23 cellular contexts compared by ENCODE assay signal in the genomic region with DNA sequence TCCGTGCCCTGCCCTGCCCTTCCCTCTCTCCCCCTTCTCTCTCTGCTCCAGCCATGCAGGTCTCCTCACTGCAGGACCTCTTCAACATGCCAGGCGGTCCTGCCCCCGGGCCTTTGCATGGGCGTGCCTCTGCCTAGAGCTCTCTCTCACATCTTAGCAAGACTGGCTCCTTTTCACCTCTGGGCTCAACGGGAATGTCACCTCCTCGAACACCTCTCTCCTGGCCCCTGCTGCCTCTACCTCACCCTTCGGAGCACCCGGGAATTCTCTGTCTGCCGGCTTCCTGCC. TPM values are rescaled to one million over a fixed set of nuclear protein-coding genes. Genes with fewer than 3 reads are reported as not detected.
DNase-seq lines count a peak whose midpoint lies in the region; ATAC-seq and TF ChIP-seq lines count a peak whose summit lies in the region.
"Had no signal": no experiment of that assay in that cellular context is flagged by ENCODE, and none has a peak within 500 bp of the region (broad histone marks: within the 10 kb centered on the region; RNA-seq: fewer than 3 reads in every experiment).

No MANE protein-coding gene starts in this region.

- intact Hi-C loops in dendritic cell treated with granulocyte-macrophage colony-stimulating factor and Interleukin-4, amounts not matched to agents 40 ng/mL and 50 ng/mL, for 4 days (cut with micrococcal nuclease), result no loop called here

- no peaks in the 10 kb centered on the region for H3K36me3 Mint-ChIP-seq in activated naive CD4-positive, alpha-beta T cell treated with anti-CD3 and anti-CD28 coated beads, Interleukin-2, amount 50 U/mL, for 24 hours
- H3K36me3 Mint-ChIP-seq in activated naive CD4-positive, alpha-beta T cell treated with anti-CD3 and anti-CD28 coated beads, Interleukin-2, amount 50 U/mL, for 72 hours, result peaks cover 4 to 11% of the 10 kb centered on the region in 2 donors
- H3K36me3 Mint-ChIP-seq in IgD-negative memory B cell, result peaks cover 2% of the 10 kb centered on the region
- H3K36me3 Mint-ChIP-seq in dendritic cell treated with granulocyte-macrophage colony-stimulating factor and Interleukin-4, amounts not matched to agents 40 ng/mL and 50 ng/mL, for 4 days (ENCODE audit: low read depth), result peaks cover 97% of the 10 kb centered on the region
- H3K36me3 Mint-ChIP-seq in stimulated activated naive B cell treated with anti-CD40 and anti-IgM and Interleukin-4, amounts not matched to agents 10 μg/mL and 1 μg/mL and 100 μg/mL, for 72 hours, result peaks cover 42 to 57% of the 10 kb centered on the region in 2 donors
- peaks cover 3% of the 10 kb centered on the region; the same call in 1 of the 2 replicates for H3K36me3 Mint-ChIP-seq in HFFc6 (ENCODE audit: low read depth)
- H3K36me3 Mint-ChIP-seq: immature natural killer cell had no signal

- peak overlapping the region; percentile 51 for H3K27ac Mint-ChIP-seq in activated naive CD4-positive, alpha-beta T cell treated with anti-CD3 and anti-CD28 coated beads, Interleukin-2, amount 50 U/mL, for 24 hours
- H3K27ac Mint-ChIP-seq in activated naive CD4-positive, alpha-beta T cell treated with anti-CD3 and anti-CD28 coated beads, Interleukin-2, amount 50 U/mL, for 72 hours, result peak overlapping the region in 1 of 2 donors; percentile 84
- H3K27ac Mint-ChIP-seq in IgD-negative memory B cell, result peak overlapping the region in 2 of 3 donors; percentile 88 to 91
- peak overlapping the region; percentile 89 for H3K27ac Mint-ChIP-seq in dendritic cell treated with granulocyte-macrophage colony-stimulating factor and Interleukin-4, amounts not matched to agents 40 ng/mL and 50 ng/mL, for 4 days
- H3K27ac Mint-ChIP-seq in stimulated activated naive B cell treated with anti-CD40 and anti-IgM and Interleukin-4, amounts not matched to agents 10 μg/mL and 1 μg/mL and 100 μg/mL, for 72 hours, result peak overlapping the region; percentile 92
- no peak overlapping the region for H3K27ac Mint-ChIP-seq in HFFc6
- H3K27ac Mint-ChIP-seq: H9; immature natural killer cell; T-helper 2 cell treated with Interferon-gamma antibody and Interleukin-4, amounts not matched to agents 5 μg/mL and 100 μg/mL, for 36 hours had no signal

- no peaks in the 10 kb centered on the region for H3K27me3 Mint-ChIP-seq in activated naive CD4-positive, alpha-beta T cell treated with anti-CD3 and anti-CD28 coated beads, Interleukin-2, amount 50 U/mL, for 24 hours
- H3K27me3 Mint-ChIP-seq in IgD-negative memory B cell, result no peaks in the 10 kb centered on the region
- H3K27me3 Mint-ChIP-seq in dendritic cell treated with granulocyte-macrophage colony-stimulating factor and Interleukin-4, amounts not matched to agents 40 ng/mL and 50 ng/mL, for 4 days, result no peaks in the 10 kb centered on the region
- H3K27me3 Mint-ChIP-seq in stimulated activated naive B cell treated with anti-CD40 and anti-IgM and Interleukin-4, amounts not matched to agents 10 μg/mL and 1 μg/mL and 100 μg/mL, for 72 hours, result no peaks in the 10 kb centered on the region
- peaks cover 8% of the 10 kb centered on the region for H3K27me3 Mint-ChIP-seq in HFFc6 (ENCODE audit: insufficient read depth)

- TF ChIP-seq CTCF in HFFc6 (IDR thresholded peaks at IDR 0.05), result no peak

- H3K4me3 Mint-ChIP-seq in activated naive CD4-positive, alpha-beta T cell treated with anti-CD3 and anti-CD28 coated beads, Interleukin-2, amount 50 U/mL, for 24 hours, result no peak overlapping the region
- peak overlapping the region in 3 of 4 donors; percentile 54 to 72 (median 68) for H3K4me3 Mint-ChIP-seq in IgD-negative memory B cell
- H3K4me3 Mint-ChIP-seq in dendritic cell treated with granulocyte-macrophage colony-stimulating factor and Interleukin-4, amounts not matched to agents 40 ng/mL and 50 ng/mL, for 4 days, result peak overlapping the region; percentile 62
- H3K4me3 Mint-ChIP-seq in stimulated activated naive B cell treated with anti-CD40 and anti-IgM and Interleukin-4, amounts not matched to agents 10 μg/mL and 1 μg/mL and 100 μg/mL, for 72 hours, result peak overlapping the region; percentile 61 to 85
- no peak overlapping the region for H3K4me3 Mint-ChIP-seq in HFFc6
- H3K4me3 Mint-ChIP-seq: immature natural killer cell; T-helper 2 cell treated with Interferon-gamma antibody and Interleukin-4, amounts not matched to agents 5 μg/mL and 100 μg/mL, for 36 hours had no signal

- H3K4me1 Mint-ChIP-seq in activated naive CD4-positive, alpha-beta T cell treated with anti-CD3 and anti-CD28 coated beads, Interleukin-2, amount 50 U/mL, for 24 hours, result peaks cover 34% of the 10 kb centered on the region
- H3K4me1 Mint-ChIP-seq in IgD-negative memory B cell (peaks cover 23 to 35% (median 32%) of the 10 kb centered on the region in 3 donors), HFFc6 (ENCODE audit: low read depth) (peaks cover 17% of the 10 kb centered on the region)
- peaks cover 81% of the 10 kb centered on the region for H3K4me1 Mint-ChIP-seq in dendritic cell treated with granulocyte-macrophage colony-stimulating factor and Interleukin-4, amounts not matched to agents 40 ng/mL and 50 ng/mL, for 4 days (ENCODE audit: low read depth)
- peaks cover 43 to 79% of the 10 kb centered on the region in 2 donors for H3K4me1 Mint-ChIP-seq in stimulated activated naive B cell treated with anti-CD40 and anti-IgM and Interleukin-4, amounts not matched to agents 10 μg/mL and 1 μg/mL and 100 μg/mL, for 72 hours

- ATAC-seq in activated naive CD4-positive, alpha-beta T cell treated with anti-CD3 and anti-CD28 coated beads, Interleukin-2, amount 50 U/mL, for 72 hours, result no peak
- ATAC-seq in stimulated activated naive B cell treated with anti-CD40 and anti-IgM and Interleukin-4, amounts not matched to agents 10 μg/mL and 1 μg/mL and 100 μg/mL, for 72 hours (replicated peaks), result no peak
- no peak for ATAC-seq in HG02763 (IDR thresholded peaks at IDR 0.05; ENCODE audit: unreplicated experiment)

- no peaks in the 10 kb centered on the region for H3K9me3 Mint-ChIP-seq in activated naive CD4-positive, alpha-beta T cell treated with anti-CD3 and anti-CD28 coated beads, Interleukin-2, amount 50 U/mL, for 24 hours
- H3K9me3 Mint-ChIP-seq in activated naive CD4-positive, alpha-beta T cell treated with anti-CD3 and anti-CD28 coated beads, Interleukin-2, amount 50 U/mL, for 72 hours, result no peaks in the 10 kb centered on the region
- H3K9me3 Mint-ChIP-seq in IgD-negative memory B cell (no peaks in the 10 kb centered on the region), HFFc6 (no peaks in the 10 kb centered on the region)
- no peaks in the 10 kb centered on the region for H3K9me3 Mint-ChIP-seq in dendritic cell treated with granulocyte-macrophage colony-stimulating factor and Interleukin-4, amounts not matched to agents 40 ng/mL and 50 ng/mL, for 4 days
- no peaks in the 10 kb centered on the region for H3K9me3 Mint-ChIP-seq in stimulated activated naive B cell treated with anti-CD40 and anti-IgM and Interleukin-4, amounts not matched to agents 10 μg/mL and 1 μg/mL and 100 μg/mL, for 72 hours
- H3K9me3 Mint-ChIP-seq: H9; immature natural killer cell; T-helper 2 cell treated with Interferon-gamma antibody and Interleukin-4, amounts not matched to agents 5 μg/mL and 100 μg/mL, for 36 hours had no signal

- no peak for DNase-seq in activated naive CD4-positive, alpha-beta T cell treated with anti-CD3 and anti-CD28 coated beads, Interleukin-2, amount 50 U/mL, for 72 hours (ENCODE audit: low spot score in 2 of 2)
- DNase-seq in stimulated activated naive B cell treated with anti-CD40 and anti-IgM and Interleukin-4, amounts not matched to agents 10 μg/mL and 1 μg/mL and 100 μg/mL, for 72 hours, result no peak
- DNase-seq in HFFc6 (no peak), GM19238 (ENCODE audit: insufficient read length, low spot score) (no peak)
- DNase-seq: DMS153, foreskin melanocyte, H9, immature natural killer cell, NCI-H1092 treated with DMSO at 0.1 percent for 48 hours, NCI-H1930, NCI-H526, WERI-Rb-1 had no signal

RNA-seq across cellular contexts. Expression of a gene that starts 5.6 kb away (rescaled TPM):
- 10 to 100 TPM; 40.1 to 47.5 TPM for total RNA-seq in activated naive CD4-positive, alpha-beta T cell treated with anti-CD3 and anti-CD28 coated beads, Interleukin-2, amount 50 U/mL, for 72 hours
- polyA plus RNA-seq in IgD-negative memory B cell, result 51.9 TPM
- total RNA-seq in HFFc6 (2021; fragmentation: NEBNext Ultra II Directional; extraction: Animal tissue kit (Norgen Biotek cat#: 25700)), result 100 to 1,000 TPM in 2 of 6 experiments, 10 to 100 TPM in 4; 75.1 to 101 (median 79.6) TPM

RNA-seq across cellular contexts. Expression of a gene that starts 12.8 kb away (rescaled TPM):
- 1 to 10 TPM; 3.0 to 3.8 TPM for total RNA-seq in activated naive CD4-positive, alpha-beta T cell treated with anti-CD3 and anti-CD28 coated beads, Interleukin-2, amount 50 U/mL, for 72 hours
- polyA plus RNA-seq in IgD-negative memory B cell, result not detected
- total RNA-seq in HFFc6 (2021; fragmentation: NEBNext Ultra II Directional; extraction: Animal tissue kit (Norgen Biotek cat#: 25700)), result under 1 TPM in 5 of 6 experiments, not detected in 1; 0.25 to 0.51 (median 0.46) TPM
- total RNA-seq: esophagus muscularis mucosa, G401, hepatocyte, renal cortical epithelial cell, SK-MEL-5, thoracic aorta had no signal
- polyA plus RNA-seq: immature natural killer cell had no signal

RNA-seq across cellular contexts. Expression of a gene that starts 21.0 kb away (rescaled TPM):
- 10 to 100 TPM; 66.2 to 86.9 TPM for total RNA-seq in activated naive CD4-positive, alpha-beta T cell treated with anti-CD3 and anti-CD28 coated beads, Interleukin-2, amount 50 U/mL, for 72 hours
- polyA plus RNA-seq in IgD-negative memory B cell, result 49.3 TPM
- 10 to 100 TPM; 73.5 to 90.1 (median 78.3) TPM for total RNA-seq in HFFc6 (2021; fragmentation: NEBNext Ultra II Directional; extraction: Animal tissue kit (Norgen Biotek cat#: 25700))

RNA-seq across cellular contexts. Expression of a gene that starts 33.5 kb away (rescaled TPM):
- total RNA-seq in activated naive CD4-positive, alpha-beta T cell treated with anti-CD3 and anti-CD28 coated beads, Interleukin-2, amount 50 U/mL, for 72 hours, result 1 to 10 TPM in 1 of 2 donors, under 1 TPM in 1; 0.59 to 1.2 TPM
- not detected for polyA plus RNA-seq in IgD-negative memory B cell
- under 1 TPM in 4 of 6 experiments, not detected in 2; 0.10 to 0.17 (median 0.11) TPM for total RNA-seq in HFFc6 (2021; fragmentation: NEBNext Ultra II Directional; extraction: Animal tissue kit (Norgen Biotek cat#: 25700))
- total RNA-seq: G401, hepatocyte, renal cortical epithelial cell had no signal

RNA-seq across cellular contexts. Expression of a gene that starts 45.6 kb away (rescaled TPM):
- total RNA-seq in activated naive CD4-positive, alpha-beta T cell treated with anti-CD3 and anti-CD28 coated beads, Interleukin-2, amount 50 U/mL, for 72 hours, result 10 to 100 TPM; 52.4 to 73.5 TPM
- 19.2 TPM for polyA plus RNA-seq in IgD-negative memory B cell
- total RNA-seq in HFFc6 (2021; fragmentation: NEBNext Ultra II Directional; extraction: Animal tissue kit (Norgen Biotek cat#: 25700)), result 10 to 100 TPM; 43.9 to 56.8 (median 46.0) TPM

Comparison
In these comparisons a context has a peak if more than half of its experiments do, and no peak if none do; other contexts are left out.
1. H3K4me3 Mint-ChIP-seq: peak in IgD-negative memory B cell (3 of 4), dendritic cell treated with granulocyte-macrophage colony-stimulating factor and Interleukin-4, amounts not matched to agents 40 ng/mL and 50 ng/mL, for 4 days (single experiment) and stimulated activated naive B cell treated with anti-CD40 and anti-IgM and Interleukin-4, amounts not matched to agents 10 μg/mL and 1 μg/mL and 100 μg/mL, for 72 hours (2 of 2); none in activated naive CD4-positive, alpha-beta T cell treated with anti-CD3 and anti-CD28 coated beads, Interleukin-2, amount 50 U/mL, for 24 hours (single experiment) and HFFc6 (single experiment).